Comparison of ENCODE assay signal across 7 cellular contexts in the genomic region with DNA sequence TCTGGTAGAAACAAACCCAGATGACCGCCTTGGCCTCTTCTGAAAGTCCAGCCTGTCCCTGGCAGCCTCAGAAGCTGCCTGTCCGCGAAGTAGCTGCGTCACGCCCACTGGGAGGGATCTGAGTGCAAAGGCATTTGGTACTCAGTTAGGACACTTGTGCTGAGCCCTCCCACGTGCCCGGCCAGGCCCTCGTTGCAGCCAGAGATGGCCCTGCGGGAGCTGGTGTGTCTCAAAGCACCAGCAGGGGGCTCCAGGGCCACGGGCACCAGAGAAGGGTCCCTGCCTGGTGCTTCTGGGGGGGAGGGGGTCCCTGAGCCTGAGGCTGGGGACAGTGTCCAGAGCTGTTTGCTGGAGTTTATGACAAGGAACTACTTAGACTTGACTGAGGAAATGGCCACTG. TPM values are rescaled to one million over a fixed set of nuclear protein-coding genes. Genes with fewer than 3 reads are reported as not detected.
DNase-seq lines count a peak whose midpoint lies in the region; ATAC-seq and TF ChIP-seq lines count a peak whose summit lies in the region.
"Had no signal": no experiment of that assay in that cellular context is flagged by ENCODE, and none has a peak within 500 bp of the region (broad histone marks: within the 10 kb centered on the region; RNA-seq: fewer than 3 reads in every experiment).

No MANE protein-coding gene starts in this region.

- peak; percentile 67 to 91 for ATAC-seq in left cardiac atrium
- ATAC-seq in GM19324 (IDR thresholded peaks at IDR 0.05; ENCODE audit: low FRiP score, unreplicated experiment) = no peak
- ATAC-seq in GM21737 (IDR thresholded peaks at IDR 0.05; ENCODE audit: unreplicated experiment) = no peak

- DNase-seq in AG10803 (ENCODE audit: low read depth) (peak; percentile 58), NAMALWA (ENCODE audit: low spot score) (peak; percentile 51), left cardiac atrium (peak; percentile 82), NCI-H748 treated with DMSO at 0.1 percent for 48 hours (lab: John Stamatoyannopoulos, UW) (no peak)

- intact Hi-C loops in left cardiac atrium (cut with DNase I) = no loop called here

- H3K4me3 ChIP-seq in AG10803 (ENCODE audit: low read length) = no peak overlapping the region
- H3K4me3 ChIP-seq: SJSA1 had no signal

- TF ChIP-seq CTCF in AG10803 (conservative IDR thresholded peaks at IDR 0.05; ENCODE audit: low read length) = peak; percentile 43

RNA-seq across cellular contexts. Expression of a gene that starts 5.8 kb away (rescaled TPM):
- total RNA-seq in left cardiac atrium = 10 to 100 TPM; 11.7 to 15.0 TPM

RNA-seq across cellular contexts. Expression of a gene that starts 20.9 kb away (rescaled TPM):
- total RNA-seq in left cardiac atrium = 10 to 100 TPM; 19.6 to 26.1 TPM

RNA-seq across cellular contexts. Expression of a gene that starts 36.1 kb away (rescaled TPM):
- 1 to 10 TPM in 1 of 2 donors, under 1 TPM in 1; 0.89 to 1.1 TPM for total RNA-seq in left cardiac atrium

RNA-seq across cellular contexts. Expression of a gene that starts 38.2 kb away (rescaled TPM):
- total RNA-seq in left cardiac atrium = 10 to 100 TPM; 20.4 to 22.0 TPM

RNA-seq across cellular contexts. Expression of a gene that starts 44.5 kb away (rescaled TPM):
- 10 to 100 TPM; 11.2 to 14.2 TPM for total RNA-seq in left cardiac atrium

Comparison
In these comparisons a context has a peak if more than half of its experiments do, and no peak if none do; other contexts are left out.
1. ATAC-seq: peak in left cardiac atrium (2 of 2); none in GM19324 (single experiment) and GM21737 (single experiment).